In the genomic region with DNA sequence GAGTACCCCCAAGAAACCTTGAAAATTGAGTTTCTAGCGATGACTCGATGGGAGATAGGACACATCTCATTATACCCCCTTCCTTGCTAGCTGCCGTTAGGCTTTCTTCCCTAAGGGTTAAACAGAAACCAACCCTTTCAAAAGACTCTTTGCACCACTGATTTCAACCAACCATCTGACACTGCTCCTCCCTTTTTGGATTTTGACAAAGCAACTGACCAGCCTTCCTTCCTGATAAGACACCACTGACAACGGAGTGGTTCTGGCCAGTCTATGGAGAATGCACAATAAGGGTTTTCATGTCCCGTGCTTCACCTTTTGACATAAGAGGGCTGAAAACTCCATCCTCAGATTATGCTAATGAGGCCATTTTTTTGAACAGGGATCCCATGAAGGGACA, we compare ENCODE assay signal across 1 cellular context.
TF ChIP-seq lines count a peak whose summit lies in the region.

No MANE protein-coding gene starts in this region.

TF ChIP-seq in K562, 482 proteins besides CTCF, POLR2A, EP300 and RAD21 (continued from another document):
- TF ChIP-seq, protein P1, sequence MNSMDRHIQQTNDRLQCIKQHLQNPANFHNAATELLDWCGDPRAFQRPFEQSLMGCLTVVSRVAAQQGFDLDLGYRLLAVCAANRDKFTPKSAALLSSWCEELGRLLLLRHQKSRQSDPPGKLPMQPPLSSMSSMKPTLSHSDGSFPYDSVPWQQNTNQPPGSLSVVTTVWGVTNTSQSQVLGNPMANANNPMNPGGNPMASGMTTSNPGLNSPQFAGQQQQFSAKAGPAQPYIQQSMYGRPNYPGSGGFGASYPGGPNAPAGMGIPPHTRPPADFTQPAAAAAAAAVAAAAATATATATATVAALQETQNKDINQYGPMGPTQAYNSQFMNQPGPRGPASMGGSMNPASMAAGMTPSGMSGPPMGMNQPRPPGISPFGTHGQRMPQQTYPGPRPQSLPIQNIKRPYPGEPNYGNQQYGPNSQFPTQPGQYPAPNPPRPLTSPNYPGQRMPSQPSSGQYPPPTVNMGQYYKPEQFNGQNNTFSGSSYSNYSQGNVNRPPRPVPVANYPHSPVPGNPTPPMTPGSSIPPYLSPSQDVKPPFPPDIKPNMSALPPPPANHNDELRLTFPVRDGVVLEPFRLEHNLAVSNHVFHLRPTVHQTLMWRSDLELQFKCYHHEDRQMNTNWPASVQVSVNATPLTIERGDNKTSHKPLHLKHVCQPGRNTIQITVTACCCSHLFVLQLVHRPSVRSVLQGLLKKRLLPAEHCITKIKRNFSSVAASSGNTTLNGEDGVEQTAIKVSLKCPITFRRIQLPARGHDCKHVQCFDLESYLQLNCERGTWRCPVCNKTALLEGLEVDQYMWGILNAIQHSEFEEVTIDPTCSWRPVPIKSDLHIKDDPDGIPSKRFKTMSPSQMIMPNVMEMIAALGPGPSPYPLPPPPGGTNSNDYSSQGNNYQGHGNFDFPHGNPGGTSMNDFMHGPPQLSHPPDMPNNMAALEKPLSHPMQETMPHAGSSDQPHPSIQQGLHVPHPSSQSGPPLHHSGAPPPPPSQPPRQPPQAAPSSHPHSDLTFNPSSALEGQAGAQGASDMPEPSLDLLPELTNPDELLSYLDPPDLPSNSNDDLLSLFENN (IDR thresholded peaks at IDR 0.05; ENCODE audit: low read depth in 2 of 2, low read length in 2 of 2): no peak
- TF ChIP-seq ZNF175 (CRISPR knock-in tag; IDR thresholded peaks at IDR 0.05; ENCODE audit: low read depth): no peak
- 0 out of 2 replicates have a peak, but pooled peaks have one; percentile 23 for TF ChIP-seq SOX6 (IDR thresholded peaks at IDR 0.05)
- TF ChIP-seq HMGN3 (IDR thresholded peaks at IDR 0.05; ENCODE audit: borderline replicate concordance, extremely low read depth, insufficient read length, low read depth, low read length): no peak
- TF ChIP-seq, protein P2, sequence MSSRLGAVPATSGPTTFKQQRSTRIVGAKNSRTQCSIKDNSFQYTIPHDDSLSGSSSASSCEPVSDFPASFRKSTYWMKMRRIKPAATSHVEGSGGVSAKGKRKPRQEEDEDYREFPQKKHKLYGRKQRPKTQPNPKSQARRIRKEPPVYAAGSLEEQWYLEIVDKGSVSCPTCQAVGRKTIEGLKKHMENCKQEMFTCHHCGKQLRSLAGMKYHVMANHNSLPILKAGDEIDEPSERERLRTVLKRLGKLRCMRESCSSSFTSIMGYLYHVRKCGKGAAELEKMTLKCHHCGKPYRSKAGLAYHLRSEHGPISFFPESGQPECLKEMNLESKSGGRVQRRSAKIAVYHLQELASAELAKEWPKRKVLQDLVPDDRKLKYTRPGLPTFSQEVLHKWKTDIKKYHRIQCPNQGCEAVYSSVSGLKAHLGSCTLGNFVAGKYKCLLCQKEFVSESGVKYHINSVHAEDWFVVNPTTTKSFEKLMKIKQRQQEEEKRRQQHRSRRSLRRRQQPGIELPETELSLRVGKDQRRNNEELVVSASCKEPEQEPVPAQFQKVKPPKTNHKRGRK (tag; IDR thresholded peaks at IDR 0.05): no peak
- TF ChIP-seq KDM2B (CRISPR knock-in tag; IDR thresholded peaks at IDR 0.05): no peak
- peak; percentile 30 for TF ChIP-seq PRDM10 (IDR thresholded peaks at IDR 0.05; ENCODE audit: partially characterized antibody)
- TF ChIP-seq, protein P3, sequence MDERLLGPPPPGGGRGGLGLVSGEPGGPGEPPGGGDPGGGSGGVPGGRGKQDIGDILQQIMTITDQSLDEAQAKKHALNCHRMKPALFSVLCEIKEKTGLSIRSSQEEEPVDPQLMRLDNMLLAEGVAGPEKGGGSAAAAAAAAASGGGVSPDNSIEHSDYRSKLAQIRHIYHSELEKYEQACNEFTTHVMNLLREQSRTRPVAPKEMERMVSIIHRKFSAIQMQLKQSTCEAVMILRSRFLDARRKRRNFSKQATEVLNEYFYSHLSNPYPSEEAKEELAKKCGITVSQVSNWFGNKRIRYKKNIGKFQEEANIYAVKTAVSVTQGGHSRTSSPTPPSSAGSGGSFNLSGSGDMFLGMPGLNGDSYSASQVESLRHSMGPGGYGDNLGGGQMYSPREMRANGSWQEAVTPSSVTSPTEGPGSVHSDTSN (CRISPR knock-in tag; IDR thresholded peaks at IDR 0.05; ENCODE audit: low read depth): no peak
- TF ChIP-seq, protein P3 (tag; conservative IDR thresholded peaks at IDR 0.05; ENCODE audit: low read depth): no peak
- TF ChIP-seq, protein P4, sequence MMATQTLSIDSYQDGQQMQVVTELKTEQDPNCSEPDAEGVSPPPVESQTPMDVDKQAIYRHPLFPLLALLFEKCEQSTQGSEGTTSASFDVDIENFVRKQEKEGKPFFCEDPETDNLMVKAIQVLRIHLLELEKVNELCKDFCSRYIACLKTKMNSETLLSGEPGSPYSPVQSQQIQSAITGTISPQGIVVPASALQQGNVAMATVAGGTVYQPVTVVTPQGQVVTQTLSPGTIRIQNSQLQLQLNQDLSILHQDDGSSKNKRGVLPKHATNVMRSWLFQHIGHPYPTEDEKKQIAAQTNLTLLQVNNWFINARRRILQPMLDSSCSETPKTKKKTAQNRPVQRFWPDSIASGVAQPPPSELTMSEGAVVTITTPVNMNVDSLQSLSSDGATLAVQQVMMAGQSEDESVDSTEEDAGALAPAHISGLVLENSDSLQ (IDR thresholded peaks at IDR 0.05): peak; percentile 23; the same call in 1 of the 2 replicates
- peak; percentile 34; the same call in 1 of the 2 replicates for TF ChIP-seq C11orf30 (IDR thresholded peaks at IDR 0.05; ENCODE audit: low read depth)
- TF ChIP-seq MBD1 (CRISPR knock-in tag; IDR thresholded peaks at IDR 0.05): no peak
- no peak for TF ChIP-seq ZNF24 (IDR thresholded peaks at IDR 0.05)
- TF ChIP-seq GABPB2 (CRISPR knock-in tag; conservative IDR thresholded peaks at IDR 0.05): no peak
- no peak for TF ChIP-seq SMAD1 (IDR thresholded peaks at IDR 0.05; ENCODE audit: low read depth, low read length, partially characterized antibody)
- TF ChIP-seq, protein P5, sequence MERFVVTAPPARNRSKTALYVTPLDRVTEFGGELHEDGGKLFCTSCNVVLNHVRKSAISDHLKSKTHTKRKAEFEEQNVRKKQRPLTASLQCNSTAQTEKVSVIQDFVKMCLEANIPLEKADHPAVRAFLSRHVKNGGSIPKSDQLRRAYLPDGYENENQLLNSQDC (CRISPR knock-in tag; IDR thresholded peaks at IDR 0.05): no peak
